ENCODE assay signal across 9 cellular contexts in genomic region chr10:119401671-119402395, GRCh38.
DNase-seq lines count a peak whose midpoint lies in the region; ATAC-seq, FAIRE-seq and TF ChIP-seq lines count a peak whose summit lies in the region.
"Had no signal": no experiment of that assay in that cellular context is flagged by ENCODE, and none has a peak within 500 bp of the region (broad histone marks: within the 10 kb centered on the region; RNA-seq: fewer than 3 reads in every experiment).

No MANE protein-coding gene starts in this region.

- TF ChIP-seq CTCF in choroid plexus epithelial cell (conservative IDR thresholded peaks at IDR 0.05; ENCODE audit: low read depth, low read length): no peak
- TF ChIP-seq CTCF in lower lobe of right lung (IDR thresholded peaks at IDR 0.05): no peak

- ATAC-seq in lower lobe of right lung (peak; percentile 64 to 69), HG03354 (IDR thresholded peaks at IDR 0.05; ENCODE audit: poor library complexity, severe bottlenecking, unreplicated experiment) (no peak), HG02571 (IDR thresholded peaks at IDR 0.05; ENCODE audit: unreplicated experiment) (no peak)

- FAIRE-seq in urothelium cell line (lab: Jason Lieb, UNC): no peak

- peaks cover 32% of the 10 kb centered on the region for H3K36me3 ChIP-seq in lower lobe of right lung

- intact Hi-C loops in lower lobe of right lung (cut with DNase I): loop anchor here (10.0 kb wide), 1 partner anchor 47 kb away; no protein-coding TSS in a partner anchor

- H3K27ac ChIP-seq in lower lobe of right lung: peak overlapping the region; percentile 66
- H3K27ac ChIP-seq: 22Rv1 had no signal

- no peak overlapping the region for H3K4me3 ChIP-seq in choroid plexus epithelial cell (ENCODE audit: low read depth, low read length)
- no peak overlapping the region for H3K4me3 ChIP-seq in lower lobe of right lung

- peak; percentile 33 to 40 for DNase-seq in SHP77 (lab: John Stamatoyannopoulos, UW)
- DNase-seq in SHP77 treated with DMSO at 0.1 percent for 48 hours (lab: John Stamatoyannopoulos, UW): no peak
- peak; percentile 95 for DNase-seq in choroid plexus epithelial cell (ENCODE audit: low read depth)
- DNase-seq in lower lobe of right lung: peak; percentile 43
- peak; percentile 61 for DNase-seq in urothelium cell line (ENCODE audit: low spot score)
- DNase-seq in D341Med (ENCODE audit: low spot score): no peak

- H3K27me3 ChIP-seq in lower lobe of right lung (ENCODE audit: low read depth): no peaks in the 10 kb centered on the region

- no peaks in the 10 kb centered on the region for H3K9me3 ChIP-seq in lower lobe of right lung

- peaks cover 43% of the 10 kb centered on the region for H3K4me1 ChIP-seq in lower lobe of right lung

Comparison
In these comparisons a context has a peak if more than half of its experiments do, and no peak if none do; other contexts are left out.
1. DNase-seq: peak in SHP77 (2 of 2), choroid plexus epithelial cell (single experiment), lower lobe of right lung (single experiment) and urothelium cell line (single experiment); none in SHP77 treated with DMSO at 0.1 percent for 48 hours (single experiment) and D341Med (single experiment).
2. ATAC-seq: peak in lower lobe of right lung (2 of 2); none in HG03354 (single experiment) and HG02571 (single experiment).